8 cellular contexts compared by ENCODE assay signal in genomic region chr19:54115071-54116063, GRCh38. TPM values are rescaled to one million over a fixed set of nuclear protein-coding genes. Genes with fewer than 3 reads are reported as not detected.
A peak's percentile ranks its signal among the peaks of the same experiment; 100 is the strongest.
DNase-seq lines count a peak whose midpoint lies in the region; ATAC-seq and TF ChIP-seq lines count a peak whose summit lies in the region.

A gene with protein sequence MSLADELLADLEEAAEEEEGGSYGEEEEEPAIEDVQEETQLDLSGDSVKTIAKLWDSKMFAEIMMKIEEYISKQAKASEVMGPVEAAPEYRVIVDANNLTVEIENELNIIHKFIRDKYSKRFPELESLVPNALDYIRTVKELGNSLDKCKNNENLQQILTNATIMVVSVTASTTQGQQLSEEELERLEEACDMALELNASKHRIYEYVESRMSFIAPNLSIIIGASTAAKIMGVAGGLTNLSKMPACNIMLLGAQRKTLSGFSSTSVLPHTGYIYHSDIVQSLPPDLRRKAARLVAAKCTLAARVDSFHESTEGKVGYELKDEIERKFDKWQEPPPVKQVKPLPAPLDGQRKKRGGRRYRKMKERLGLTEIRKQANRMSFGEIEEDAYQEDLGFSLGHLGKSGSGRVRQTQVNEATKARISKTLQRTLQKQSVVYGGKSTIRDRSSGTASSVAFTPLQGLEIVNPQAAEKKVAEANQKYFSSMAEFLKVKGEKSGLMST (plus strand): TSS chr19:54115754. CDS start chr19:54118279, 2,525 bp downstream.
A gene with protein sequence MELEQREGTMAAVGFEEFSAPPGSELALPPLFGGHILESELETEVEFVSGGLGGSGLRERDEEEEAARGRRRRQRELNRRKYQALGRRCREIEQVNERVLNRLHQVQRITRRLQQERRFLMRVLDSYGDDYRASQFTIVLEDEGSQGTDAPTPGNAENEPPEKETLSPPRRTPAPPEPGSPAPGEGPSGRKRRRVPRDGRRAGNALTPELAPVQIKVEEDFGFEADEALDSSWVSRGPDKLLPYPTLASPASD (minus strand): TSS chr19:54115657. CDS start chr19:54115269, 388 bp downstream.

- H3K4me1 Mint-ChIP-seq in activated CD8-positive, alpha-beta memory T cell treated with anti-CD3 and anti-CD28 coated beads, Interleukin-2, amount 10 ng/mL, durations not matched to agents 7 days and 5 days = peaks cover 33% of the 10 kb centered on the region
- H3K4me1 Mint-ChIP-seq in endodermal cell = peaks cover 7% of the 10 kb centered on the region

- peaks cover 10% of the 10 kb centered on the region for H3K79me1 ChIP-seq in mesendoderm (ENCODE audit: low read length)

- no peak for TF ChIP-seq CTCF in endodermal cell (conservative IDR thresholded peaks at IDR 0.05)

- peak within 1 kb of the TSS; percentile 82 for H3K4me2 ChIP-seq in mesendoderm (ENCODE audit: low read length)

- ATAC-seq in GM21381 (IDR thresholded peaks at IDR 0.05; ENCODE audit: unreplicated experiment) = peak; percentile 78
- peak; percentile 91 for ATAC-seq in activated CD8-positive, alpha-beta memory T cell treated with anti-CD3 and anti-CD28 coated beads, Interleukin-2, amount 10 ng/mL, durations not matched to agents 7 days and 5 days

- no peaks in the 10 kb centered on the region for H3K27me3 Mint-ChIP-seq in activated CD8-positive, alpha-beta memory T cell treated with anti-CD3 and anti-CD28 coated beads, Interleukin-2, amount 10 ng/mL, durations not matched to agents 7 days and 5 days
- H3K27me3 Mint-ChIP-seq in endodermal cell (ENCODE audit: insufficient read depth) = no peaks in the 10 kb centered on the region

- no peak within 1 kb of the TSS for H4K5ac ChIP-seq in mesendoderm (ENCODE audit: low read length)

- H3K36me3 Mint-ChIP-seq in activated CD8-positive, alpha-beta memory T cell treated with anti-CD3 and anti-CD28 coated beads, Interleukin-2, amount 10 ng/mL, durations not matched to agents 7 days and 5 days = peaks cover 24% of the 10 kb centered on the region
- H3K36me3 Mint-ChIP-seq in endodermal cell (ENCODE audit: low read depth) = peaks cover 32% of the 10 kb centered on the region

- CTCF ChIA-PET in activated CD8-positive, alpha-beta memory T cell treated with anti-CD3 and anti-CD28 coated beads, Interleukin-2, amount 10 ng/mL, durations not matched to agents 7 days and 5 days (lab: Charles Lee) = interaction anchor here (0.7 to 2.6 kb wide), 7 partner anchors 11 to 233 kb away, joined by 3 to 9 read pairs (median 6); partner anchors contain the start of genes CNOT3, LENG1, MBOAT7 and NDUFA3

- H3K23ac ChIP-seq in mesendoderm (ENCODE audit: low read length) = peak within 1 kb of the TSS; percentile 59

- no peak within 1 kb of the TSS for H2BK15ac ChIP-seq in mesendoderm (replicated peaks; ENCODE audit: low read depth)

- no peak within 1 kb of the TSS for H3K18ac ChIP-seq in mesendoderm (ENCODE audit: low read length)

- H3K4me3 ChIP-seq in NT2/D1 (ENCODE audit: insufficient read length, low read depth) = peak within 1 kb of the TSS; percentile 71
- H3K4me3 ChIP-seq in endodermal cell (ENCODE audit: low read length) = peak within 1 kb of the TSS; percentile 97
- H3K4me3 ChIP-seq in mesendoderm (ENCODE audit: low read length) = peak within 1 kb of the TSS; percentile 90

- no peak within 1 kb of the TSS for H4K8ac ChIP-seq in mesendoderm (ENCODE audit: low read depth, low read length)

- H2BK120ac ChIP-seq in mesendoderm (ENCODE audit: low read depth, low read length) = no peak within 1 kb of the TSS

- H3K27me3 ChIP-seq in NT2/D1 (ENCODE audit: insufficient read depth, insufficient read length) (no peaks in the 10 kb centered on the region), endodermal cell (ENCODE audit: control insufficient read depth, insufficient read depth, low read length, poor library complexity, severe bottlenecking) (no peaks in the 10 kb centered on the region), mesendoderm (ENCODE audit: insufficient read depth, low read length, poor library complexity) (no peaks in the 10 kb centered on the region)

- H3K27ac Mint-ChIP-seq in activated CD8-positive, alpha-beta memory T cell treated with anti-CD3 and anti-CD28 coated beads, Interleukin-2, amount 10 ng/mL, durations not matched to agents 7 days and 5 days = peak within 1 kb of the TSS; percentile 96
- peak within 1 kb of the TSS; percentile 99 for H3K27ac Mint-ChIP-seq in endodermal cell

- peak within 1 kb of the TSS; percentile 53 for H2BK5ac ChIP-seq in mesendoderm (ENCODE audit: low read length)

- H3K36me3 ChIP-seq in NT2/D1 (ENCODE audit: insufficient read depth, insufficient read length, low read length) = peaks cover 50% of the 10 kb centered on the region
- H3K36me3 ChIP-seq in endodermal cell (ENCODE audit: control insufficient read depth, insufficient read depth, low read length) = peaks cover 27% of the 10 kb centered on the region
- peaks cover 5% of the 10 kb centered on the region for H3K36me3 ChIP-seq in mesendoderm (ENCODE audit: control insufficient read depth, insufficient read depth, low read length)

- WGBS in endodermal cell (ENCODE audit: insufficient coverage in 1 of 2, insufficient read length in 1 of 2), 2 experiments = 0 to 2% methylated on average over 37 to 60 of the region's 60 CpGs
- WGBS in mesendoderm (ENCODE audit: extremely low coverage, insufficient coverage, low lambda C conversion rate) = no CpG with 5 or more reads among the region's 60 CpGs

- peaks cover 8% of the 10 kb centered on the region for H3K79me2 ChIP-seq in mesendoderm (ENCODE audit: control insufficient read depth, insufficient read depth, low read length)

- peak within 1 kb of the TSS; percentile 39 for H3K4ac ChIP-seq in mesendoderm (ENCODE audit: low read depth, low read length)

- H3K56ac ChIP-seq in mesendoderm (ENCODE audit: low read length) = peak within 1 kb of the TSS; percentile 90

- no peaks in the 10 kb centered on the region for H3K4me1 ChIP-seq in NT2/D1 (ENCODE audit: insufficient read depth, insufficient read length)
- no peaks in the 10 kb centered on the region for H3K4me1 ChIP-seq in endodermal cell (ENCODE audit: control insufficient read depth, insufficient read depth, low read length)
- H3K4me1 ChIP-seq in mesendoderm (ENCODE audit: control insufficient read depth, low read depth, low read length) = no peaks in the 10 kb centered on the region

- DNase-seq in COR-L47 (lab: John Stamatoyannopoulos, UW) = peak; percentile 94
- DNase-seq in HUDEP-2 (lab: John Stamatoyannopoulos, UW; ENCODE audit: unreplicated experiment in 76 of 76) = peak; percentile 63 to 99 (median 95)
- DNase-seq in NT2/D1 (ENCODE audit: low read depth, low spot score) = peak; percentile 93
- DNase-seq in activated CD8-positive, alpha-beta memory T cell treated with anti-CD3 and anti-CD28 coated beads, Interleukin-2, amount 10 ng/mL, durations not matched to agents 7 days and 5 days = peak; percentile 98
- peak; percentile 98 for DNase-seq in endodermal cell
- DNase-seq in mesendoderm = peak; percentile 99
- peak; percentile 96 for DNase-seq in stimulated activated CD8-positive, alpha-beta memory T cell treated with anti-CD3 and anti-CD28 coated beads, Interleukin-15, amount 100 ng/mL, for 1 hour (ENCODE audit: low read depth)

- H2AK5ac ChIP-seq in mesendoderm (ENCODE audit: low read length) = no peak within 1 kb of the TSS

- no peaks in the 10 kb centered on the region for H3K9me3 Mint-ChIP-seq in activated CD8-positive, alpha-beta memory T cell treated with anti-CD3 and anti-CD28 coated beads, Interleukin-2, amount 10 ng/mL, durations not matched to agents 7 days and 5 days (ENCODE audit: low read depth)
- H3K9me3 Mint-ChIP-seq in endodermal cell = no peaks in the 10 kb centered on the region

- H3K27ac ChIP-seq in endodermal cell (ENCODE audit: low read depth, low read length) = peak within 1 kb of the TSS; percentile 52
- no peak within 1 kb of the TSS for H3K27ac ChIP-seq in mesendoderm (ENCODE audit: low read depth, low read length)

- H3K9ac ChIP-seq in NT2/D1 (ENCODE audit: insufficient read length, low read depth) = peak within 1 kb of the TSS; percentile 91
- peak within 1 kb of the TSS; percentile 52 for H3K9ac ChIP-seq in endodermal cell (ENCODE audit: extremely low read depth, low read length, poor library complexity, severe bottlenecking)
- H3K9ac ChIP-seq in mesendoderm (ENCODE audit: low read length) = peak within 1 kb of the TSS; percentile 87

- peak within 1 kb of the TSS; percentile 93 for H3K4me3 Mint-ChIP-seq in activated CD8-positive, alpha-beta memory T cell treated with anti-CD3 and anti-CD28 coated beads, Interleukin-2, amount 10 ng/mL, durations not matched to agents 7 days and 5 days
- H3K4me3 Mint-ChIP-seq in endodermal cell = peak within 1 kb of the TSS; percentile 83

- no peaks in the 10 kb centered on the region for H3K9me3 ChIP-seq in NT2/D1 (ENCODE audit: insufficient read depth, low read length)
- H3K9me3 ChIP-seq in endodermal cell (ENCODE audit: control insufficient read depth, low read length) = no peaks in the 10 kb centered on the region

RNA-seq across cellular contexts. Expression of the first gene that starts in this region (rescaled TPM):
- 10 to 100 TPM; 63.6 to 89.0 TPM for total RNA-seq in activated CD8-positive, alpha-beta memory T cell treated with anti-CD3 and anti-CD28 coated beads, Interleukin-2, amount 10 ng/mL, durations not matched to agents 7 days and 5 days
- 10 to 100 TPM; 79.0 to 85.5 TPM for total RNA-seq in endodermal cell
- polyA plus RNA-seq in endodermal cell (2013, experiment 1 of 2) = 59.6 TPM
- polyA plus RNA-seq in endodermal cell (2013, experiment 2 of 2) = 51.4 TPM
- polyA plus RNA-seq in mesendoderm (2013, experiment 1 of 2) = 85.5 TPM
- polyA plus RNA-seq in mesendoderm (2013, experiment 2 of 2) = 87.1 TPM

RNA-seq across cellular contexts. Expression of the second gene that starts in this region (rescaled TPM):
- 10 to 100 TPM; 49.4 to 50.5 TPM for total RNA-seq in activated CD8-positive, alpha-beta memory T cell treated with anti-CD3 and anti-CD28 coated beads, Interleukin-2, amount 10 ng/mL, durations not matched to agents 7 days and 5 days
- 10 to 100 TPM; 19.5 to 21.6 TPM for total RNA-seq in endodermal cell
- 19.9 TPM for polyA plus RNA-seq in endodermal cell (2013, experiment 1 of 2)
- 19.7 TPM for polyA plus RNA-seq in endodermal cell (2013, experiment 2 of 2)
- 11.1 TPM for polyA plus RNA-seq in mesendoderm (2013, experiment 1 of 2)
- polyA plus RNA-seq in mesendoderm (2013, experiment 2 of 2) = 10.4 TPM
